9 cellular contexts compared by ENCODE assay signal in the genomic region with DNA sequence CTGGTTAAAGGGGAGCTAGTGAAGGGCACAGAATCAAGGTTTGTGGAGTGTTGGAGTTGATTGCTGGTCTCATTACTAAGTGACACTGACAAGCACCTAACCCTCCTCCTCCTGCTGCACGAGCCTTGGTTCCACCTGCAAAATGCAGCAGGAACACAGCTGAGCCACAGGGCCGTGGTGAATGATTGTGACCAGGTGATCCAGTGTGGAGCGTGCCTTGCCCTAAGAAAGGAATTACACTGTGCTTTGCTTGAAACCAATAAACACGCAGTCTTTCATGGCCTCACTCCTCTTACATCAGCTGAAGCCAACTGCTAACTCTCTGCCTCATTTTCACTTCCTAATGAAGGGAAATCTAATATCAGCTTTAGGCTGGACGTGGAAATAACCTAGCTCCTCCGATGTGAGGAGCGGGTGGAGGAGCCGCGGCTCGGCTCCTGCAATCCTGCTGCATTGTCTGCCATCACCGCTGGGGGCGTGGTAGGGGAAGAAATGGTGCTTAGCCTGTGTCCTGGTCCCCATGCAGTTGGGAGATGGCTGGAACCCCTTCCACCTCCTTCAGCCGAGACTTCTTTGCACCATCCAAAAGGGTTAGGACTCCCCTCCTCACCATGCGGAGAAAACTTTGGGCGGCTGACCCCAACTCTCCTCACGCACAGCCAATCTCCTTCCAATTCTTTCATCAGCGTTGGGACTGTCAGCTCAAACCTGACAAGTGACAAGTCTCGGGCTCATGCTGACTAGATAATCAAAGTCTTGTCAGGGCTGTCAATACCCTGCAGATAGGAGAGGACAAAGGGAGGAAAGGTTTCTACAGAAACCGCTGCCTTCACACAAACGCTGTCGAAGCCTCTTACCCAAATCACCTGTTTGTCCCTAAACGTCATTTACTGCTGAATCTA.
DNase-seq lines count a peak whose midpoint lies in the region; ATAC-seq lines count a peak whose summit lies in the region.
"Had no signal": no experiment of that assay in that cellular context is flagged by ENCODE, and none has a peak within 500 bp of the region (broad histone marks: within the 10 kb centered on the region; RNA-seq: fewer than 3 reads in every experiment).

No MANE protein-coding gene starts in this region.

- H3K27me3 Mint-ChIP-seq in activated naive CD4-positive, alpha-beta T cell treated with anti-CD3 and anti-CD28 coated beads, Interleukin-2, amount 50 U/mL, for 24 hours: peaks cover 3% of the 10 kb centered on the region
- H3K27me3 Mint-ChIP-seq: IgD-negative memory B cell had no signal

- peak overlapping the region; percentile 17 for H3K27ac Mint-ChIP-seq in activated naive CD4-positive, alpha-beta T cell treated with anti-CD3 and anti-CD28 coated beads, Interleukin-2, amount 50 U/mL, for 24 hours
- H3K27ac Mint-ChIP-seq: IgD-negative memory B cell had no signal

- DNase-seq in ELF-1 (ENCODE audit: low read depth, low spot score) (peak; percentile 69), NAMALWA (ENCODE audit: low spot score) (peak; percentile 43), hypothalamus (lab: John Stamatoyannopoulos, UW) (peak in 31 of 51 donors; percentile 0 to 42 (median 10)), DMS153 treated with DMSO at 0.1 percent for 48 hours (lab: John Stamatoyannopoulos, UW; ENCODE audit: unreplicated experiment) (no peak)
- peak; percentile 30 to 49 for DNase-seq in stimulated activated CD4-positive, alpha-beta T cell treated with anti-CD3 and anti-CD28 coated beads, Interleukin-2, amount 100 ng/mL, for 24 hours

- no peak for ATAC-seq in HG03159 (IDR thresholded peaks at IDR 0.05; ENCODE audit: unreplicated experiment)
- no peak for ATAC-seq in GM19324 (IDR thresholded peaks at IDR 0.05; ENCODE audit: low FRiP score, unreplicated experiment)

- no peaks in the 10 kb centered on the region for H3K4me1 Mint-ChIP-seq in activated naive CD4-positive, alpha-beta T cell treated with anti-CD3 and anti-CD28 coated beads, Interleukin-2, amount 50 U/mL, for 24 hours

- H3K9me3 Mint-ChIP-seq in activated naive CD4-positive, alpha-beta T cell treated with anti-CD3 and anti-CD28 coated beads, Interleukin-2, amount 50 U/mL, for 24 hours: no peaks in the 10 kb centered on the region

- no peaks in the 10 kb centered on the region for H3K36me3 Mint-ChIP-seq in activated naive CD4-positive, alpha-beta T cell treated with anti-CD3 and anti-CD28 coated beads, Interleukin-2, amount 50 U/mL, for 24 hours
- H3K36me3 Mint-ChIP-seq: IgD-negative memory B cell had no signal

- no peak overlapping the region for H3K4me3 Mint-ChIP-seq in activated naive CD4-positive, alpha-beta T cell treated with anti-CD3 and anti-CD28 coated beads, Interleukin-2, amount 50 U/mL, for 24 hours
- H3K4me3 Mint-ChIP-seq: IgD-negative memory B cell had no signal
